In the genomic region with DNA sequence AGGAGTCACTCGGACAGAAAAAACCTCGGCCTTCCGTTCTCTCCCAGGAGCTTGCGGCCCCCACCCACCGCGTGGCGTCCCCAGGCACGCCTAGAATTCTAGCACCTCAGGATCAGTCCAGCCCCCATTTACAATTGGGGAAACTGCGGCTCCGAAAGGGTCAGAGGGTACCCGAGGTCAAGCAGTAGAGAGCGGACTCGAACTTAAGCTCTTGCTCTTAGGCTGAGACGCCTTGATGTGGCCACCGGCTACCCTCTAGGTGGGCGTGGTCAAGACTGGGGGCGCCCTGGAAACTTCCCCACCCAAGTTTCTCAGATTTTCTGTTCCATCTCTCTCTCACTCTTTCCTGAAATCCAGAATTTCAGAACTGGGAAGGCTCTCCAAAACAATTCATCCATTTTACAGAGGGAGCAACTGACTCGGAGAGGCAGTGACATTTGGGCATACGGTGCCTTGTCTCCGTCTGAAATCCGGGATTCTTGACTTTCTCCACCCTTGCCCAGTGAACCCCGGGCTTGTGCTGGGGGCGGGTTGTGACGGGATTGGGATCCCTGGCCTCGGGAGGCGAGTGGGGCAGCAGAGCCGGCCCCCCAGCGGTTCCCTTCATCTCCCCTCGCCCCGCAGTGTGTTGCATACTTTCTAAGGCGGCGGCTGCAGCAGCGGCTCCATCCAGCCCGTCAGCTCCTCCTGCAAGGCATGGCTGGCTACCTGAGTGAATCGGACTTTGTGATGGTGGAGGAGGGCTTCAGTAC, we compare ENCODE assay signal across 8 cellular contexts. TPM values are rescaled to one million over a fixed set of nuclear protein-coding genes. Genes with fewer than 3 reads are reported as not detected.
DNase-seq lines count a peak whose midpoint lies in the region; ATAC-seq, FAIRE-seq and TF ChIP-seq lines count a peak whose summit lies in the region.

No MANE protein-coding gene starts in this region.

- H3K4me3 ChIP-seq in fibroblast of the aortic adventitia (ENCODE audit: low read depth, low read length) = peak overlapping the region; percentile 94

- no peak for TF ChIP-seq CTCF in fibroblast of the aortic adventitia (IDR thresholded peaks at IDR 0.05; ENCODE audit: insufficient read depth, low read length)

- POLR2A ChIA-PET in T-cell (lab: Charles Lee) = interaction anchor here in 1 of 2 donors (0.6 kb wide), 1 partner anchor 24 kb away, joined by 5 read pairs; no protein-coding TSS in a partner anchor

- H3K27ac Mint-ChIP-seq in T-cell = peak overlapping the region; percentile 51 to 70

- H3K36me3 Mint-ChIP-seq in T-cell = no peaks in the 10 kb centered on the region

- ATAC-seq in T-cell (replicated peaks in 1 of 4) (no peak), GM19463 (IDR thresholded peaks at IDR 0.05; ENCODE audit: unreplicated experiment) (no peak)

- DNase-seq in ELR (ENCODE audit: low read depth) (peak; percentile 30), T-cell (no peak), fibroblast of the aortic adventitia (ENCODE audit: low read depth) (no peak), pons (ENCODE audit: low spot score) (peak; percentile 25), GM12892 (ENCODE audit: insufficient read length) (no peak), HTR-8/SVneo (ENCODE audit: insufficient read length, low spot score) (no peak)
- no peak for DNase-seq in activated effector memory CD4-positive, alpha-beta T cell treated with anti-CD3 and anti-CD28 coated beads, Interleukin-2, amount 50 U/mL, for 16 hours

- no peaks in the 10 kb centered on the region for H3K27me3 Mint-ChIP-seq in T-cell

- CTCF ChIA-PET in T-cell (lab: Charles Lee) = interaction anchor here in 1 of 2 donors (1.7 to 1.8 kb wide), 2 partner anchors 17 to 45 kb away, joined by 5 to 12 read pairs; no protein-coding TSS in a partner anchor

- no peaks in the 10 kb centered on the region for H3K9me3 Mint-ChIP-seq in T-cell

- H3K4me3 Mint-ChIP-seq in T-cell = peak overlapping the region; percentile 77 to 84 (median 83)

- no peak for TF ChIP-seq POLR2A in GM12892 (IDR thresholded peaks at IDR 0.05; ENCODE audit: low read depth, low read length)

- peaks cover 30 to 46% (median 35%) of the 10 kb centered on the region in 3 donors for H3K4me1 Mint-ChIP-seq in T-cell

- FAIRE-seq in GM12892 (lab: Jason Lieb, UNC) = no peak
- FAIRE-seq in HTR-8/SVneo (lab: Jason Lieb, UNC) = no peak

RNA-seq across cellular contexts. Expression of a gene that starts 0.8 kb away (rescaled TPM):
- total RNA-seq in T-cell (10 to 100 TPM in 2 of 5 donors, 1 to 10 TPM in 3; 5.6 to 10.7 (median 9.7) TPM), fibroblast of the aortic adventitia (ENCODE audit: low replicate concordance) (3.9 and 8.1 TPM in 2 replicates)
- 0.42 TPM for polyA plus RNA-seq in GM12892 (2012; ENCODE audit: missing spikeins)

RNA-seq across cellular contexts. Expression of a gene that starts 45.0 kb away (rescaled TPM):
- total RNA-seq in T-cell (10 to 100 TPM; 57.2 to 92.9 (median 81.9) TPM), fibroblast of the aortic adventitia (ENCODE audit: low replicate concordance) (155 and 373 TPM in 2 replicates)
- polyA plus RNA-seq in GM12892 (2012; ENCODE audit: missing spikeins) = 223 TPM

Comparison
In these comparisons a context has a peak if more than half of its experiments do, and no peak if none do; other contexts are left out.
1. DNase-seq: peak in ELR (single experiment) and pons (single experiment); none in T-cell (0 of 34), fibroblast of the aortic adventitia (single experiment), GM12892 (single experiment), activated effector memory CD4-positive, alpha-beta T cell treated with anti-CD3 and anti-CD28 coated beads, Interleukin-2, amount 50 U/mL, for 16 hours (single experiment) and HTR-8/SVneo (single experiment).